Comparison of ENCODE assay signal across 1 cellular context in the genomic region with DNA sequence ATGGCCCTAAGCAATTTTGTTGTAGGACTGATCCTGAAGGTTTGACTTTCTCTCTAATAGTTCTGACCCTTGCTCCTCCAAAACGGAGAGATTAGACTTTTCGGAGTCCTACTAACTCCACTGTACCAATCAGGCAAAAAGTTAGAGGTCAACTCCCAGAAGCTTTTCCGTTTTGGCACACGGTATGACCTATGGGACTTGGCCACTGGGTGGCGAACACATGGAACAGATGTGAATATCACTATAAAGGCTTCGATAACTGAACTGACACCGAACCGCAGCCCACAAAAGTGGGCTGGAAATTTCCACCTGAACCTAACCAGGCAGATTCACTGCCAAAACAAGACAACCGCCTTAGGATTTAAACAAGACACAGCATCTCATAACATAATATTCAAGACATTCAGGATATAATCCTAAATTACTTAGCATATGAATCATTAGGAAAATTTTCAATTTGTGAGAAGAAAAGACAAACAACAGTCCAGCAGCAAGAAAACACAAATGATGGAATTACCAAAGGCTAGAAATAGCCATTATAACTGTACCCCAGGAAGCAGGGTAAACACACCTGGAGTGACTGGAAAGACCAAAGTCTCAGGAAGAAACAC.
TF ChIP-seq lines count a peak whose summit lies in the region.

No MANE protein-coding gene starts in this region.

TF ChIP-seq in GM23338, 12 proteins besides CTCF, POLR2A, EP300 and RAD21 (continued from another document):
- TF ChIP-seq, protein P1, sequence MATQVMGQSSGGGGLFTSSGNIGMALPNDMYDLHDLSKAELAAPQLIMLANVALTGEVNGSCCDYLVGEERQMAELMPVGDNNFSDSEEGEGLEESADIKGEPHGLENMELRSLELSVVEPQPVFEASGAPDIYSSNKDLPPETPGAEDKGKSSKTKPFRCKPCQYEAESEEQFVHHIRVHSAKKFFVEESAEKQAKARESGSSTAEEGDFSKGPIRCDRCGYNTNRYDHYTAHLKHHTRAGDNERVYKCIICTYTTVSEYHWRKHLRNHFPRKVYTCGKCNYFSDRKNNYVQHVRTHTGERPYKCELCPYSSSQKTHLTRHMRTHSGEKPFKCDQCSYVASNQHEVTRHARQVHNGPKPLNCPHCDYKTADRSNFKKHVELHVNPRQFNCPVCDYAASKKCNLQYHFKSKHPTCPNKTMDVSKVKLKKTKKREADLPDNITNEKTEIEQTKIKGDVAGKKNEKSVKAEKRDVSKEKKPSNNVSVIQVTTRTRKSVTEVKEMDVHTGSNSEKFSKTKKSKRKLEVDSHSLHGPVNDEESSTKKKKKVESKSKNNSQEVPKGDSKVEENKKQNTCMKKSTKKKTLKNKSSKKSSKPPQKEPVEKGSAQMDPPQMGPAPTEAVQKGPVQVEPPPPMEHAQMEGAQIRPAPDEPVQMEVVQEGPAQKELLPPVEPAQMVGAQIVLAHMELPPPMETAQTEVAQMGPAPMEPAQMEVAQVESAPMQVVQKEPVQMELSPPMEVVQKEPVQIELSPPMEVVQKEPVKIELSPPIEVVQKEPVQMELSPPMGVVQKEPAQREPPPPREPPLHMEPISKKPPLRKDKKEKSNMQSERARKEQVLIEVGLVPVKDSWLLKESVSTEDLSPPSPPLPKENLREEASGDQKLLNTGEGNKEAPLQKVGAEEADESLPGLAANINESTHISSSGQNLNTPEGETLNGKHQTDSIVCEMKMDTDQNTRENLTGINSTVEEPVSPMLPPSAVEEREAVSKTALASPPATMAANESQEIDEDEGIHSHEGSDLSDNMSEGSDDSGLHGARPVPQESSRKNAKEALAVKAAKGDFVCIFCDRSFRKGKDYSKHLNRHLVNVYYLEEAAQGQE (IDR thresholded peaks at IDR 0.05; ENCODE audit: unreplicated experiment), result no peak
- no peak for TF ChIP-seq EZH2 (IDR thresholded peaks at IDR 0.05; ENCODE audit: low read depth, unreplicated experiment)
- no peak for TF ChIP-seq POLR2AphosphoS5 (IDR thresholded peaks at IDR 0.05; ENCODE audit: low read depth)
- no peak for TF ChIP-seq ZNF114 (CRISPR knock-in tag; IDR thresholded peaks at IDR 0.05)
- no peak for TF ChIP-seq CREB1 (CRISPR knock-in tag; IDR thresholded peaks at IDR 0.05; ENCODE audit: low read depth)
- no peak for TF ChIP-seq EZH2phosphoT487 (IDR thresholded peaks at IDR 0.05; ENCODE audit: unreplicated experiment)
- no peak for TF ChIP-seq NANOG (IDR thresholded peaks at IDR 0.05; ENCODE audit: borderline replicate concordance)
- TF ChIP-seq, protein P2, sequence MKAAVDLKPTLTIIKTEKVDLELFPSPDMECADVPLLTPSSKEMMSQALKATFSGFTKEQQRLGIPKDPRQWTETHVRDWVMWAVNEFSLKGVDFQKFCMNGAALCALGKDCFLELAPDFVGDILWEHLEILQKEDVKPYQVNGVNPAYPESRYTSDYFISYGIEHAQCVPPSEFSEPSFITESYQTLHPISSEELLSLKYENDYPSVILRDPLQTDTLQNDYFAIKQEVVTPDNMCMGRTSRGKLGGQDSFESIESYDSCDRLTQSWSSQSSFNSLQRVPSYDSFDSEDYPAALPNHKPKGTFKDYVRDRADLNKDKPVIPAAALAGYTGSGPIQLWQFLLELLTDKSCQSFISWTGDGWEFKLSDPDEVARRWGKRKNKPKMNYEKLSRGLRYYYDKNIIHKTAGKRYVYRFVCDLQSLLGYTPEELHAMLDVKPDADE (IDR thresholded peaks at IDR 0.05), result no peak
- TF ChIP-seq JUNB (IDR thresholded peaks at IDR 0.05; ENCODE audit: unreplicated experiment), result no peak
- no peak for TF ChIP-seq STAT1 (IDR thresholded peaks at IDR 0.05; ENCODE audit: unreplicated experiment)
